In the genomic region with DNA sequence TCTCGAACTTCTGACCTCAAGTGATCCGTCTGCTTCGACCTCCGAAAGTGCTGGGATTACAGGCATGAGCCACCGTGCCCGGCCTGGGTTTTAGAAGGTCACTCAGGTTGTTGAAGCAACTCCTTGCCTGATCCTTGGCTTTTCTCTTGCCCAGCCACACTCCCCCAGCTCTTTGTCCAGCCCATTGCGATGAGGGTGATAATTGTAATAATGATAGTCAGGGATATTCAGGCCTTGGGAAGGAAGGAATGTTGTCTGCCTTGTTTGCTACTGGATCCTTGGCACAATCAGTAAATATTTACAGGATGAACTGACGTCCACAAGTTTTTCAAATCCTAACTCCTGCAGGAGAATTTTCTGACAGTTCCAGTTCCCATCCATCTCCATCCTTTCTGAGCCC, we compare ENCODE assay signal across 16 cellular contexts. TPM values are rescaled to one million over a fixed set of nuclear protein-coding genes. Genes with fewer than 3 reads are reported as not detected.
DNase-seq lines count a peak whose midpoint lies in the region; ATAC-seq and TF ChIP-seq lines count a peak whose summit lies in the region.
"Had no signal": no experiment of that assay in that cellular context is flagged by ENCODE, and none has a peak within 500 bp of the region (broad histone marks: within the 10 kb centered on the region; RNA-seq: fewer than 3 reads in every experiment).

No MANE protein-coding gene starts in this region.

- peak overlapping the region; percentile 37 for H3K4ac ChIP-seq in trophoblast cell (ENCODE audit: low read depth, low read length)

- H2BK12ac ChIP-seq in trophoblast cell (ENCODE audit: low read length): no peak overlapping the region

- peaks cover 10% of the 10 kb centered on the region for H3K79me1 ChIP-seq in trophoblast cell (ENCODE audit: low read length)

- no peak overlapping the region for H4K91ac ChIP-seq in trophoblast cell (ENCODE audit: low read depth, low read length)

- no peaks in the 10 kb centered on the region for H3F3A ChIP-seq in Loucy (ENCODE audit: low read depth)

- TF ChIP-seq POLR2A in erythroblast (IDR thresholded peaks at IDR 0.05; ENCODE audit: low read length): no peak

- no peak overlapping the region for H2BK5ac ChIP-seq in trophoblast cell (ENCODE audit: low read depth, low read length, poor library complexity)

- H3K9me3 ChIP-seq in Loucy (ENCODE audit: insufficient read depth, low read depth, low read length) (no peaks in the 10 kb centered on the region), trophoblast cell (ENCODE audit: insufficient read depth, low read depth, low read length) (no peaks in the 10 kb centered on the region)
- H3K9me3 ChIP-seq: MG63, tibial artery had no signal

- H3K36me3 ChIP-seq in Loucy (ENCODE audit: insufficient read depth, low read length) (no peaks in the 10 kb centered on the region; the same call in 1 of the 2 replicates), trophoblast cell (ENCODE audit: control insufficient read depth in 1 of 2, insufficient read depth in 2 of 2, low read length in 2 of 2) (peaks cover 28 to 34% of the 10 kb centered on the region in 2 experiments)
- H3K36me3 ChIP-seq: MG63 had no signal

- H3K18ac ChIP-seq in trophoblast cell (ENCODE audit: low read length): no peak overlapping the region

- no peak overlapping the region for H4K12ac ChIP-seq in trophoblast cell (ENCODE audit: low read depth, low read length)

- H3K4me2 ChIP-seq in Loucy (ENCODE audit: low read depth, low read length, poor library complexity, severe bottlenecking): peak overlapping the region; percentile 95
- no peak overlapping the region for H3K4me2 ChIP-seq in trophoblast cell (ENCODE audit: low read length)

- no peak overlapping the region for H4K8ac ChIP-seq in trophoblast cell (ENCODE audit: low read depth, low read length)

- no peak overlapping the region for H2BK120ac ChIP-seq in trophoblast cell (ENCODE audit: insufficient read depth, low read length, poor library complexity)

- TF ChIP-seq CTCF in Loucy (conservative IDR thresholded peaks at IDR 0.05; ENCODE audit: low read length): no peak

- peaks cover 10% of the 10 kb centered on the region for H3K36me3 Mint-ChIP-seq in activated CD8-positive, alpha-beta memory T cell treated with anti-CD3 and anti-CD28 coated beads, Interleukin-2, amount 10 ng/mL, durations not matched to agents 7 days and 5 days
- peaks cover 23% of the 10 kb centered on the region for H3K36me3 Mint-ChIP-seq in activated naive CD8-positive, alpha-beta T cell treated with anti-CD3 and anti-CD28 coated beads, Interleukin-2, amount 50 U/mL, for 24 hours (ENCODE audit: low read depth)

- peak overlapping the region; percentile 47 for H3K27ac Mint-ChIP-seq in activated CD8-positive, alpha-beta memory T cell treated with anti-CD3 and anti-CD28 coated beads, Interleukin-2, amount 10 ng/mL, durations not matched to agents 7 days and 5 days
- no peak overlapping the region for H3K27ac Mint-ChIP-seq in activated naive CD8-positive, alpha-beta T cell treated with anti-CD3 and anti-CD28 coated beads, Interleukin-2, amount 50 U/mL, for 24 hours

- H3K27ac ChIP-seq in trophoblast cell (ENCODE audit: low read depth, low read length): no peak overlapping the region
- H3K27ac ChIP-seq: tibial artery had no signal

- H3K27me3 Mint-ChIP-seq in activated CD8-positive, alpha-beta memory T cell treated with anti-CD3 and anti-CD28 coated beads, Interleukin-2, amount 10 ng/mL, durations not matched to agents 7 days and 5 days: no peaks in the 10 kb centered on the region
- H3K27me3 Mint-ChIP-seq in activated naive CD8-positive, alpha-beta T cell treated with anti-CD3 and anti-CD28 coated beads, Interleukin-2, amount 50 U/mL, for 24 hours: no peaks in the 10 kb centered on the region

- no peak overlapping the region for H2AK5ac ChIP-seq in trophoblast cell (ENCODE audit: low read length)

- H2AFZ ChIP-seq in Loucy (ENCODE audit: low read length): no peak overlapping the region
- H2AFZ ChIP-seq in trophoblast cell (ENCODE audit: insufficient read depth, low read length, poor library complexity): no peak overlapping the region

- WGBS in trophoblast cell (ENCODE audit: extremely low coverage, insufficient coverage, insufficient read length): no CpG with 5 or more reads among the region's 8 CpGs

- H4K20me1 ChIP-seq in Loucy (ENCODE audit: insufficient read depth, low read length, poor library complexity, severe bottlenecking): peaks cover 10% of the 10 kb centered on the region

- ATAC-seq in activated CD8-positive, alpha-beta memory T cell treated with anti-CD3 and anti-CD28 coated beads, Interleukin-2, amount 10 ng/mL, durations not matched to agents 7 days and 5 days: no peak
- no peak for ATAC-seq in activated naive CD8-positive, alpha-beta T cell treated with anti-CD3 and anti-CD28 coated beads, Interleukin-2, amount 50 U/mL, for 24 hours
- no peak for ATAC-seq in GM21576 (IDR thresholded peaks at IDR 0.05; ENCODE audit: unreplicated experiment)
- ATAC-seq in HG02981 (IDR thresholded peaks at IDR 0.05; ENCODE audit: unreplicated experiment): no peak

- peak overlapping the region; percentile 91 for H3K4me3 Mint-ChIP-seq in activated CD8-positive, alpha-beta memory T cell treated with anti-CD3 and anti-CD28 coated beads, Interleukin-2, amount 10 ng/mL, durations not matched to agents 7 days and 5 days
- H3K4me3 Mint-ChIP-seq in activated naive CD8-positive, alpha-beta T cell treated with anti-CD3 and anti-CD28 coated beads, Interleukin-2, amount 50 U/mL, for 24 hours: peak overlapping the region; percentile 94

- H3K9me2 ChIP-seq in Loucy (replicated peaks; ENCODE audit: low read depth, low read length): no peaks in the 10 kb centered on the region

- H3K9ac ChIP-seq in Loucy (ENCODE audit: low read depth, low read length, poor library complexity, severe bottlenecking) (peak overlapping the region; percentile 16), trophoblast cell (ENCODE audit: low read length) (no peak overlapping the region)

- peaks cover 55% of the 10 kb centered on the region for H3K79me2 ChIP-seq in Loucy (ENCODE audit: insufficient read depth, low read length)
- peaks cover 17% of the 10 kb centered on the region for H3K79me2 ChIP-seq in trophoblast cell (ENCODE audit: control insufficient read depth, insufficient read depth, low read length, poor library complexity)

- H3K14ac ChIP-seq in trophoblast cell (ENCODE audit: low read length): no peak overlapping the region

- DNase-seq in activated CD8-positive, alpha-beta memory T cell treated with anti-CD3 and anti-CD28 coated beads, Interleukin-2, amount 10 ng/mL, durations not matched to agents 7 days and 5 days: no peak
- no peak for DNase-seq in activated CD8-positive, alpha-beta memory T cell treated with anti-CD3 and anti-CD28 coated beads, Interleukin-2, amount 50 U/mL, for 48 hours
- no peak for DNase-seq in activated naive CD8-positive, alpha-beta T cell treated with anti-CD3 and anti-CD28 coated beads, Interleukin-2, amount 50 U/mL, for 24 hours
- peak; percentile 62 to 89 for DNase-seq in trophoblast cell
- DNase-seq in erythroblast (lab: John Stamatoyannopoulos, UW): no peak
- DNase-seq: ACHN; effector CD8-positive, alpha-beta T cell; foreskin melanocyte; MG63; NCI-H2171 treated with DMSO at 0.1 percent for 48 hours; OCI-M1; small intestine; tibial artery had no signal

- H3K27me3 ChIP-seq in Loucy (ENCODE audit: insufficient read depth, low read length, poor library complexity, severe bottlenecking): no peaks in the 10 kb centered on the region
- H3K27me3 ChIP-seq in trophoblast cell (ENCODE audit: insufficient read depth, low read length): no peaks in the 10 kb centered on the region
- H3K27me3 ChIP-seq: MG63, tibial artery had no signal

- peaks cover 17% of the 10 kb centered on the region for H3K4me1 ChIP-seq in Loucy (ENCODE audit: insufficient read depth, low read length, poor library complexity, severe bottlenecking)
- peaks cover 5 to 9% of the 10 kb centered on the region in 2 experiments for H3K4me1 ChIP-seq in trophoblast cell (ENCODE audit: control insufficient read depth in 1 of 2, insufficient read depth in 2 of 2, low read length in 2 of 2)

- no peak overlapping the region for H3K23ac ChIP-seq in trophoblast cell (ENCODE audit: low read length)

- no peaks in the 10 kb centered on the region for H3K9me3 Mint-ChIP-seq in activated CD8-positive, alpha-beta memory T cell treated with anti-CD3 and anti-CD28 coated beads, Interleukin-2, amount 10 ng/mL, durations not matched to agents 7 days and 5 days (ENCODE audit: low read depth)
- no peaks in the 10 kb centered on the region for H3K9me3 Mint-ChIP-seq in activated naive CD8-positive, alpha-beta T cell treated with anti-CD3 and anti-CD28 coated beads, Interleukin-2, amount 50 U/mL, for 24 hours

- CTCF ChIA-PET in activated CD8-positive, alpha-beta memory T cell treated with anti-CD3 and anti-CD28 coated beads, Interleukin-2, amount 10 ng/mL, durations not matched to agents 7 days and 5 days (lab: Charles Lee): interaction anchor here (1.3 kb wide), 1 partner anchor 32 kb away, joined by 3 read pairs; no protein-coding TSS in a partner anchor

- H3K4me1 Mint-ChIP-seq in activated CD8-positive, alpha-beta memory T cell treated with anti-CD3 and anti-CD28 coated beads, Interleukin-2, amount 10 ng/mL, durations not matched to agents 7 days and 5 days: peaks cover 53% of the 10 kb centered on the region
- peaks cover 58% of the 10 kb centered on the region for H3K4me1 Mint-ChIP-seq in activated naive CD8-positive, alpha-beta T cell treated with anti-CD3 and anti-CD28 coated beads, Interleukin-2, amount 50 U/mL, for 24 hours

- peak overlapping the region; percentile 100 for H3K4me3 ChIP-seq in Loucy (ENCODE audit: low read length, poor library complexity, severe bottlenecking)
- no peak overlapping the region for H3K4me3 ChIP-seq in trophoblast cell (ENCODE audit: low read depth, low read length)
- H3K4me3 ChIP-seq: tibial artery had no signal

RNA-seq across cellular contexts. Expression of a gene that starts 1.8 kb away (rescaled TPM):
- 100 to 1,000 TPM; 138 to 139 TPM for total RNA-seq in activated CD8-positive, alpha-beta memory T cell treated with anti-CD3 and anti-CD28 coated beads, Interleukin-2, amount 10 ng/mL, durations not matched to agents 7 days and 5 days
- polyA plus RNA-seq in trophoblast cell (2013): 71.6 and 74.6 TPM in 2 replicates

RNA-seq across cellular contexts. Expression of a gene that starts 4.0 kb away (rescaled TPM):
- 10 to 100 TPM; 49.3 to 58.6 TPM for total RNA-seq in activated CD8-positive, alpha-beta memory T cell treated with anti-CD3 and anti-CD28 coated beads, Interleukin-2, amount 10 ng/mL, durations not matched to agents 7 days and 5 days
- 104 and 107 TPM in 2 replicates for polyA plus RNA-seq in trophoblast cell (2013)

RNA-seq across cellular contexts. Expression of a gene that starts 32.6 kb away (rescaled TPM):
- total RNA-seq in activated CD8-positive, alpha-beta memory T cell treated with anti-CD3 and anti-CD28 coated beads, Interleukin-2, amount 10 ng/mL, durations not matched to agents 7 days and 5 days: 1 to 10 TPM; 1.1 to 1.6 TPM
- polyA plus RNA-seq in trophoblast cell (2013): 4.9 and 5.0 TPM in 2 replicates

RNA-seq across cellular contexts. Expression of a gene that starts 47.3 kb away (rescaled TPM):
- 10 to 100 TPM; 36.9 to 41.3 TPM for total RNA-seq in activated CD8-positive, alpha-beta memory T cell treated with anti-CD3 and anti-CD28 coated beads, Interleukin-2, amount 10 ng/mL, durations not matched to agents 7 days and 5 days
- 22.5 and 23.8 TPM in 2 replicates for polyA plus RNA-seq in trophoblast cell (2013)

RNA-seq across cellular contexts. Expression of a gene that starts 54.2 kb away (rescaled TPM):
- 1 to 10 TPM; 2.5 to 3.1 TPM for total RNA-seq in activated CD8-positive, alpha-beta memory T cell treated with anti-CD3 and anti-CD28 coated beads, Interleukin-2, amount 10 ng/mL, durations not matched to agents 7 days and 5 days
- 3.9 and 4.1 TPM in 2 replicates for polyA plus RNA-seq in trophoblast cell (2013)

Comparison
In these comparisons a context has a peak if more than half of its experiments do, and no peak if none do; other contexts are left out.
1. DNase-seq: peak in trophoblast cell (2 of 2); none in activated CD8-positive, alpha-beta memory T cell treated with anti-CD3 and anti-CD28 coated beads, Interleukin-2, amount 10 ng/mL, durations not matched to agents 7 days and 5 days (single experiment), activated CD8-positive, alpha-beta memory T cell treated with anti-CD3 and anti-CD28 coated beads, Interleukin-2, amount 50 U/mL, for 48 hours (single experiment), activated naive CD8-positive, alpha-beta T cell treated with anti-CD3 and anti-CD28 coated beads, Interleukin-2, amount 50 U/mL, for 24 hours (single experiment) and erythroblast (0 of 2).